Comparison of ENCODE assay signal across 22 cellular contexts in genomic region chr3:110758208-110758607, GRCh38.
"Had no signal": no experiment of that assay in that cellular context is flagged by ENCODE, and none has a peak within 500 bp of the region (broad histone marks: within the 10 kb centered on the region; RNA-seq: fewer than 3 reads in every experiment).

No MANE protein-coding gene starts in this region.

- H3K4me3 Mint-ChIP-seq: effector memory CD8-positive, alpha-beta T cell; mesothelial cell of epicardium; naive thymus-derived CD8-positive, alpha-beta T cell; nephron progenitor cell; stimulated activated memory B cell treated with anti-CD40 and anti-IgM and Interleukin-4, amounts not matched to agents 10 μg/mL and 1 μg/mL and 100 μg/mL, for 72 hours had no signal

- H3K4me1 Mint-ChIP-seq: naive thymus-derived CD8-positive, alpha-beta T cell; stimulated activated memory B cell treated with anti-CD40 and anti-IgM and Interleukin-4, amounts not matched to agents 10 μg/mL and 1 μg/mL and 100 μg/mL, for 72 hours had no signal

- H3K36me3 ChIP-seq: left lung, pancreas, right lobe of liver, tibial artery, upper lobe of left lung had no signal

- H3K27ac ChIP-seq: left lung, pancreas, right lobe of liver, testis, tibial artery, upper lobe of left lung had no signal

- H3K4me1 ChIP-seq: left lung, right lobe of liver, testis, tibial artery, upper lobe of left lung had no signal

- H3K27me3 Mint-ChIP-seq: effector memory CD8-positive, alpha-beta T cell; stimulated activated memory B cell treated with anti-CD40 and anti-IgM and Interleukin-4, amounts not matched to agents 10 μg/mL and 1 μg/mL and 100 μg/mL, for 72 hours had no signal

- DNase-seq: cortex of kidney; effector memory CD8-positive, alpha-beta T cell; erythroblast; kidney; left cardiac atrium; left lung; mesenchymal stem cell; mucosa of descending colon; naive thymus-derived CD8-positive, alpha-beta T cell; nephron progenitor cell; nucleus accumbens; pancreas; right lobe of liver; stimulated activated CD4-positive, alpha-beta T cell treated with anti-CD3 and anti-CD28 coated beads, Interleukin-2, amount 100 ng/mL, for 24 hours; stimulated activated CD4-positive, alpha-beta T cell treated with anti-CD3 and anti-CD28 coated beads, Interleukin-4, amount 100 ng/mL, for 24 hours; stimulated activated naive CD8-positive, alpha-beta T cell treated with anti-CD3 and anti-CD28 coated beads, Interleukin-15, Interleukin-2, amounts not matched to agents 100 U/mL and 50 U/mL, for 24 hours; substantia nigra; testis; tibial artery; upper lobe of left lung had no signal

- H3K27ac Mint-ChIP-seq: effector memory CD8-positive, alpha-beta T cell; mesothelial cell of epicardium; naive thymus-derived CD8-positive, alpha-beta T cell; nephron progenitor cell; stimulated activated memory B cell treated with anti-CD40 and anti-IgM and Interleukin-4, amounts not matched to agents 10 μg/mL and 1 μg/mL and 100 μg/mL, for 72 hours had no signal

- H3K9me3 Mint-ChIP-seq: naive thymus-derived CD8-positive, alpha-beta T cell had no signal

- ATAC-seq: effector memory CD8-positive, alpha-beta T cell; left cardiac atrium; left lung; mucosa of descending colon; naive thymus-derived CD8-positive, alpha-beta T cell; pancreas; right lobe of liver; stimulated activated memory B cell treated with anti-CD40 and anti-IgM and Interleukin-4, amounts not matched to agents 10 μg/mL and 1 μg/mL and 100 μg/mL, for 72 hours; stimulated activated naive CD8-positive, alpha-beta T cell treated with anti-CD3 and anti-CD28 coated beads, Interleukin-15, Interleukin-2, amounts not matched to agents 100 U/mL and 50 U/mL, for 24 hours had no signal

- H3K27me3 ChIP-seq: left lung, pancreas, right lobe of liver, testis, tibial artery, upper lobe of left lung had no signal

- H3K36me3 Mint-ChIP-seq: naive thymus-derived CD8-positive, alpha-beta T cell; stimulated activated memory B cell treated with anti-CD40 and anti-IgM and Interleukin-4, amounts not matched to agents 10 μg/mL and 1 μg/mL and 100 μg/mL, for 72 hours had no signal

- H3K4me3 ChIP-seq: left lung, mucosa of descending colon, pancreas, right lobe of liver, testis, tibial artery, upper lobe of left lung had no signal

- H3K9me3 ChIP-seq: mucosa of descending colon, pancreas, right lobe of liver, testis, tibial artery, upper lobe of left lung had no signal
